ENCODE assay signal across 36 cellular contexts in the genomic region with DNA sequence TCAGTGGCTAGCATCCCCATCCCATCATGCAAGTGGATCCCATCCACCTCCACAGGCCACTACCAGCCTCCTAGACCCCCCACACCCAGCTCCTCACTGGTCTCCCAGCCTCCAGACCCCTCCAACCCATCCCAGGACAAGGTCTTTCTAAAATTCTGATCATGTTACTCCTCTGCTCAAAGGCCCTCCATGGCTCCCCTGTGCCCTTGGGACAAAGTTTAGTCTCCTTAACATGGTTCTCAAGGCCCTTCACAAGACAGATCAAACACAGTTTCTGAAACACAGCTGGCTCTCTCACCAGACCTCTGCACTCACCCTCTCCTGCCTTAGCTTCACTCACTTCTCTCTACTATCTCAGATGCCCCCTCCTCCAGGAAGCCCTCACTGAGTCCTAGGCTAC. TPM values are rescaled to one million over a fixed set of nuclear protein-coding genes. Genes with fewer than 3 reads are reported as not detected.
"Had no signal": no experiment of that assay in that cellular context is flagged by ENCODE, and none has a peak within 500 bp of the region (broad histone marks: within the 10 kb centered on the region; RNA-seq: fewer than 3 reads in every experiment).

No MANE protein-coding gene starts in this region.

- H3K27me3 ChIP-seq: adrenal gland, body of pancreas, cardiac muscle cell, esophagus muscularis mucosa, foreskin keratinocyte, gastrocnemius medialis had no signal

- H3K9me3 Mint-ChIP-seq: activated CD4-positive, alpha-beta memory T cell treated with anti-CD3 and anti-CD28 coated beads for 36 hours; activated CD4-positive, alpha-beta T cell treated with anti-CD3 and anti-CD28 coated beads, Interleukin-2, amount 10 ng/mL, durations not matched to agents 24 days and 14 days; activated naive CD4-positive, alpha-beta T cell treated with anti-CD3 and anti-CD28 coated beads for 36 hours; activated naive CD4-positive, alpha-beta T cell treated with anti-CD3 and anti-CD28 coated beads, Interleukin-2, amount 50 U/mL, for 24 hours; activated naive CD8-positive, alpha-beta T cell treated with anti-CD3 and anti-CD28 coated beads for 36 hours; activated naive CD8-positive, alpha-beta T cell treated with anti-CD3 and anti-CD28 coated beads, Interleukin-2, amount 50 U/mL, for 24 hours; activated T-helper 1 cell treated with anti-CD3 and anti-CD28 coated beads, Interleukin-12 subunit alpha, Interleukin-12 subunit beta, Interleukin-2, Interleukin-4 antibody, amounts not matched to agents 30 ng/mL and 10 ng/mL and 1 ng/mL, durations not matched to agents 14 hours and 24 hours and 36 hours; activated T-helper 2 cell treated with anti-CD3 and anti-CD28 coated beads, Interferon-gamma antibody, Interleukin-2, Interleukin-4, amounts not matched to agents 10 μg/mL and 5 μg/mL and 100 μg/mL, durations not matched to agents 14 hours and 24 hours and 36 hours; effector memory CD8-positive, alpha-beta T cell had no signal

- H3K4me3 ChIP-seq: adrenal gland, body of pancreas, cardiac muscle cell, coronary artery, esophagus muscularis mucosa, gastrocnemius medialis had no signal

- H3K4me1 ChIP-seq: gastrocnemius medialis had no signal

- H3K36me3 Mint-ChIP-seq: activated CD4-positive, alpha-beta memory T cell treated with anti-CD3 and anti-CD28 coated beads for 36 hours; activated CD8-positive, alpha-beta memory T cell treated with anti-CD3 and anti-CD28 coated beads, Interleukin-2, amount 10 ng/mL, durations not matched to agents 7 days and 5 days; activated naive CD4-positive, alpha-beta T cell treated with anti-CD3 and anti-CD28 coated beads, Interleukin-2, amount 50 U/mL, for 24 hours had no signal

- H3K27ac Mint-ChIP-seq: activated CD4-positive, alpha-beta memory T cell treated with anti-CD3 and anti-CD28 coated beads for 36 hours; activated CD4-positive, alpha-beta T cell treated with anti-CD3 and anti-CD28 coated beads for 36 hours; activated CD4-positive, alpha-beta T cell treated with anti-CD3 and anti-CD28 coated beads, Interleukin-2, amount 10 ng/mL, durations not matched to agents 24 days and 14 days; activated CD8-positive, alpha-beta memory T cell treated with anti-CD3 and anti-CD28 coated beads, Interleukin-2, amount 10 ng/mL, durations not matched to agents 7 days and 5 days; activated CD8-positive, alpha-beta T cell treated with anti-CD3 and anti-CD28 coated beads, Interleukin-2, amount 10 ng/mL, durations not matched to agents 7 days and 5 days; activated naive CD4-positive, alpha-beta T cell treated with anti-CD3 and anti-CD28 coated beads for 36 hours; activated naive CD4-positive, alpha-beta T cell treated with anti-CD3 and anti-CD28 coated beads, Interleukin-2, amount 50 U/mL, for 24 hours; activated naive CD8-positive, alpha-beta T cell treated with anti-CD3 and anti-CD28 coated beads for 36 hours; activated naive CD8-positive, alpha-beta T cell treated with anti-CD3 and anti-CD28 coated beads, Interleukin-2, amount 50 U/mL, for 24 hours; activated T-helper 1 cell treated with anti-CD3 and anti-CD28 coated beads, Interleukin-12 subunit alpha, Interleukin-12 subunit beta, Interleukin-2, Interleukin-4 antibody, amounts not matched to agents 30 ng/mL and 10 ng/mL and 1 ng/mL, durations not matched to agents 14 hours and 24 hours and 36 hours; activated T-helper 2 cell treated with anti-CD3 and anti-CD28 coated beads, Interferon-gamma antibody, Interleukin-2, Interleukin-4, amounts not matched to agents 10 μg/mL and 5 μg/mL and 100 μg/mL, durations not matched to agents 14 hours and 24 hours and 36 hours had no signal

- H3K4me3 Mint-ChIP-seq: activated CD4-positive, alpha-beta memory T cell treated with anti-CD3 and anti-CD28 coated beads for 36 hours; activated CD4-positive, alpha-beta T cell treated with anti-CD3 and anti-CD28 coated beads for 36 hours; activated CD4-positive, alpha-beta T cell treated with anti-CD3 and anti-CD28 coated beads, Interleukin-2, amount 10 ng/mL, durations not matched to agents 24 days and 14 days; activated CD8-positive, alpha-beta memory T cell treated with anti-CD3 and anti-CD28 coated beads, Interleukin-2, amount 10 ng/mL, durations not matched to agents 7 days and 5 days; activated CD8-positive, alpha-beta T cell treated with anti-CD3 and anti-CD28 coated beads, Interleukin-2, amount 10 ng/mL, durations not matched to agents 7 days and 5 days; activated naive CD4-positive, alpha-beta T cell treated with anti-CD3 and anti-CD28 coated beads for 36 hours; activated naive CD4-positive, alpha-beta T cell treated with anti-CD3 and anti-CD28 coated beads, Interleukin-2, amount 50 U/mL, for 24 hours; activated naive CD8-positive, alpha-beta T cell treated with anti-CD3 and anti-CD28 coated beads for 36 hours; activated naive CD8-positive, alpha-beta T cell treated with anti-CD3 and anti-CD28 coated beads, Interleukin-2, amount 50 U/mL, for 24 hours; activated T-helper 1 cell treated with anti-CD3 and anti-CD28 coated beads, Interleukin-12 subunit alpha, Interleukin-12 subunit beta, Interleukin-2, Interleukin-4 antibody, amounts not matched to agents 30 ng/mL and 10 ng/mL and 1 ng/mL, durations not matched to agents 14 hours and 24 hours and 36 hours; effector memory CD8-positive, alpha-beta T cell had no signal

- H3K9me3 ChIP-seq: adrenal gland, body of pancreas, esophagus muscularis mucosa, gastrocnemius medialis had no signal

- H3K27ac ChIP-seq: adrenal gland, body of pancreas, cardiac muscle cell, coronary artery, esophagus muscularis mucosa, foreskin keratinocyte, gastrocnemius medialis had no signal

- DNase-seq: activated CD4-positive, alpha-beta memory T cell treated with anti-CD3 and anti-CD28 coated beads for 36 hours; activated CD4-positive, alpha-beta T cell treated with anti-CD3 and anti-CD28 coated beads for 36 hours; activated CD4-positive, alpha-beta T cell treated with anti-CD3 and anti-CD28 coated beads, Interleukin-2, amount 10 ng/mL, durations not matched to agents 24 days and 14 days; activated CD4-positive, CD25-positive, alpha-beta regulatory T cell; activated CD4-positive, CD25-positive, alpha-beta regulatory T cell treated with anti-CD3 and anti-CD28 coated beads, Interleukin-2, amount 50 U/mL, for 72 hours; activated CD8-positive, alpha-beta memory T cell treated with anti-CD3 and anti-CD28 coated beads, Interleukin-2, amount 10 ng/mL, durations not matched to agents 7 days and 5 days; activated CD8-positive, alpha-beta memory T cell treated with anti-CD3 and anti-CD28 coated beads, Interleukin-2, amount 50 U/mL, for 4 hours; activated CD8-positive, alpha-beta T cell treated with anti-CD3 and anti-CD28 coated beads, Interleukin-2, amount 10 ng/mL, durations not matched to agents 7 days and 5 days; activated effector memory CD4-positive, alpha-beta T cell treated with anti-CD3 and anti-CD28 coated beads, Interleukin-2, amount 50 U/mL, for 16 hours; activated naive CD4-positive, alpha-beta T cell treated with anti-CD3 and anti-CD28 coated beads for 36 hours; activated naive CD8-positive, alpha-beta T cell treated with anti-CD3 and anti-CD28 coated beads for 36 hours; activated naive CD8-positive, alpha-beta T cell treated with anti-CD3 and anti-CD28 coated beads, Interleukin-2, amount 50 U/mL, for 24 hours; activated T-cell treated with anti-CD3 and anti-CD28 coated beads, Interleukin-2, amount 50 U/mL, for 1 hour; activated T-cell treated with anti-CD3 and anti-CD28 coated beads, Interleukin-2, amount 50 U/mL, for 48 hours; adrenal gland; amygdala; aorta; body of pancreas; central memory CD4-positive, alpha-beta T cell; cerebellar nuclear complex; dermis blood vessel endothelial cell; effector CD4-positive, alpha-beta T cell; effector memory CD8-positive, alpha-beta T cell; erythroblast; foreskin keratinocyte; gastrocnemius medialis; glutamatergic neuron; T-helper 2 cell had no signal

- H3K36me3 ChIP-seq: adrenal gland, cardiac muscle cell had no signal

- ATAC-seq: activated CD4-positive, alpha-beta T cell treated with anti-CD3 and anti-CD28 coated beads for 36 hours; activated CD8-positive, alpha-beta memory T cell treated with anti-CD3 and anti-CD28 coated beads, Interleukin-2, amount 10 ng/mL, durations not matched to agents 7 days and 5 days; activated CD8-positive, alpha-beta T cell treated with anti-CD3 and anti-CD28 coated beads, Interleukin-2, amount 10 ng/mL, durations not matched to agents 7 days and 5 days; activated naive CD8-positive, alpha-beta T cell treated with anti-CD3 and anti-CD28 coated beads, Interleukin-2, amount 50 U/mL, for 24 hours; body of pancreas; effector memory CD8-positive, alpha-beta T cell; foreskin keratinocyte; gastrocnemius medialis had no signal

RNA-seq across cellular contexts. Expression of a gene that starts 18.4 kb away (rescaled TPM):
- total RNA-seq: activated CD4-positive, alpha-beta memory T cell treated with anti-CD3 and anti-CD28 coated beads for 36 hours; activated CD4-positive, alpha-beta T cell treated with anti-CD3 and anti-CD28 coated beads for 36 hours; activated CD4-positive, alpha-beta T cell treated with anti-CD3 and anti-CD28 coated beads, Interleukin-2, amount 10 ng/mL, durations not matched to agents 24 days and 14 days; activated CD8-positive, alpha-beta memory T cell treated with anti-CD3 and anti-CD28 coated beads for 36 hours; activated CD8-positive, alpha-beta memory T cell treated with anti-CD3 and anti-CD28 coated beads, Interleukin-2, amount 10 ng/mL, durations not matched to agents 7 days and 5 days; activated CD8-positive, alpha-beta T cell treated with anti-CD3 and anti-CD28 coated beads, Interleukin-2, amount 10 ng/mL, durations not matched to agents 7 days and 5 days; activated naive CD4-positive, alpha-beta T cell treated with anti-CD3 and anti-CD28 coated beads for 36 hours; activated naive CD8-positive, alpha-beta T cell treated with anti-CD3 and anti-CD28 coated beads for 36 hours; activated T-helper 1 cell treated with anti-CD3 and anti-CD28 coated beads, Interleukin-12 subunit alpha, Interleukin-12 subunit beta, Interleukin-2, Interleukin-4 antibody, amounts not matched to agents 30 ng/mL and 10 ng/mL and 1 ng/mL, durations not matched to agents 14 hours and 24 hours and 36 hours; activated T-helper 2 cell treated with anti-CD3 and anti-CD28 coated beads, Interferon-gamma antibody, Interleukin-2, Interleukin-4, amounts not matched to agents 10 μg/mL and 5 μg/mL and 100 μg/mL, durations not matched to agents 14 hours and 24 hours and 36 hours; cardiac muscle cell; esophagus muscularis mucosa; foreskin keratinocyte; gastrocnemius medialis; T-helper 1 cell treated with Interleukin-12 subunit alpha and Interleukin-12 subunit beta and Interleukin-4 antibody, amounts not matched to agents 30 ng/mL and 1 ng/mL, for 36 hours had no signal
- polyA plus RNA-seq: aorta, cardiac muscle cell, foreskin keratinocyte had no signal
